ENCODE assay signal across 8 cellular contexts in the genomic region with DNA sequence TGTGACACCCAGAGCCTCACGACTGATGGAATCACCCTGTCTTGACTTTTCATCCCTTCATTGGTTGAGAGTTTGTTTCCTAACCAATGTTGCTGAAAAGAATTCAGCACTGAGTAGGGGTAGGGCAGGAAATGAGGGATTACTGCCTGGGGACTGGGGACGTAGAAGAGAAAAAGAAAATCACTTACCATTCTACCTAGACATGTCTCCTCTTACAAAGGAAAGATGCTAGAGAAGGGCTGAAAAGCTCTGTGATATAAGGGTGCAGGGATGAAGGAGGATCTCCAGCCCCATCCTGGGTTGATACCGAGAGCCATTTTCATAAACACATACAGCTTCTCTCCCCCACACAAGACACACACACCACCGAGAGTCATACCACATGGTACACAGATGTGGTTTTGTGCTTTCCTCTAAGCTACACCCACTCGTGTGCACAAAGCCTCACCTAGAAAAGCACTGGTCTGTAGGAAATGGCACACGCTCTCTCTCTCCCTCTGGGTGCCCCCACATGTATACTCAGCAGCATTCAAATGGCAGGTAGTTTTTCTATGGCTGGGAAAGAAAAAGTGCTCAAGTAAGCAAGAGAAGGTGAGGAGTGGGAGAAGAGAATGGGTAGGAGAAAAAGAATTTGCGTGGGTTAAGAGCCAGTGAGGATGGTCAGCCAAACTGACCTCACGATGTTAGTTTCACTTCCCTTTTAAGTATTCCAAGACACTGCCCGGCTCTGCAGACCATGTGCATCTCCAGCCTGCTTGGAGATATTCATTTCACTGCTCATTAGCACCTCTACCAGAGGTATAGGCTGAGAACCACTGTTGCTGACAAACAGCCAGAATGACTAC.
DNase-seq lines count a peak whose midpoint lies in the region; ATAC-seq, FAIRE-seq and TF ChIP-seq lines count a peak whose summit lies in the region.

No MANE protein-coding gene starts in this region.

- peak overlapping the region; percentile 67 for H2BK120ac ChIP-seq in mesenchymal stem cell (ENCODE audit: low read depth, low read length)

- peak overlapping the region; percentile 68 to 89 for H3K4ac ChIP-seq in mesenchymal stem cell (ENCODE audit: low read depth in 1 of 2, low read length in 2 of 2)

- H3K27ac Mint-ChIP-seq in type B pancreatic cell = no peak overlapping the region

- H4K91ac ChIP-seq in mesenchymal stem cell (ENCODE audit: low read length) = peak overlapping the region; percentile 10

- no peak overlapping the region for H2AK5ac ChIP-seq in mesenchymal stem cell (ENCODE audit: low read length, severe bottlenecking)

- H3K36me3 ChIP-seq in mesenchymal stem cell (ENCODE audit: control insufficient read depth in 1 of 2, insufficient read depth in 2 of 2, low read depth in 1 of 2, low read length in 2 of 2) (peaks cover 8 to 41% of the 10 kb centered on the region in 2 experiments), tibial nerve (peaks cover 0 to 7% (median 0%) of the 10 kb centered on the region in 3 donors), Karpas-422 (ENCODE audit: insufficient read depth, low read length) (no peaks in the 10 kb centered on the region)

- H3K9me3 ChIP-seq in mesenchymal stem cell (ENCODE audit: control insufficient read depth, low read length) (no peaks in the 10 kb centered on the region), tibial nerve (no peaks in the 10 kb centered on the region), Karpas-422 (ENCODE audit: low read length) (no peaks in the 10 kb centered on the region)

- peaks cover 28% of the 10 kb centered on the region for H3K36me3 Mint-ChIP-seq in type B pancreatic cell

- no peaks in the 10 kb centered on the region for H3K79me2 ChIP-seq in Karpas-422 (ENCODE audit: low read length)

- H4K20me1 ChIP-seq in Karpas-422 (ENCODE audit: insufficient read depth, low read depth, low read length) = no peaks in the 10 kb centered on the region

- H3K27me3 ChIP-seq in mesenchymal stem cell (ENCODE audit: control insufficient read depth in 1 of 2, insufficient read depth in 1 of 2, low read length in 2 of 2) (no peaks in the 10 kb centered on the region), tibial nerve (no peaks in the 10 kb centered on the region), Karpas-422 (ENCODE audit: low read length) (no peaks in the 10 kb centered on the region)

- H2BK15ac ChIP-seq in mesenchymal stem cell (ENCODE audit: low read depth, poor library complexity, severe bottlenecking) = no peak overlapping the region

- no peak for TF ChIP-seq CTCF in tibial nerve (IDR thresholded peaks at IDR 0.05)
- TF ChIP-seq CTCF in type B pancreatic cell (conservative IDR thresholded peaks at IDR 0.05) = no peak

- peak overlapping the region in 1 of 2 experiments; percentile 73 for H3K4me3 ChIP-seq in mesenchymal stem cell (ENCODE audit: insufficient read depth in 1 of 2, low read depth in 1 of 2, low read length in 2 of 2)
- peak overlapping the region in 3 of 4 donors; percentile 12 to 36 (median 16) for H3K4me3 ChIP-seq in tibial nerve
- no peak overlapping the region for H3K4me3 ChIP-seq in Karpas-422 (ENCODE audit: low read length)

- no peak overlapping the region for H3K4me3 Mint-ChIP-seq in type B pancreatic cell

- 16% methylated on average over 7 of the region's 9 CpGs for WGBS in mesenchymal stem cell
- WGBS in tibial nerve, 2 donors = 27 to 28% methylated on average over 9 of the region's 9 CpGs

- H3K9me2 ChIP-seq in Karpas-422 (replicated peaks; ENCODE audit: insufficient read depth, low read length) = no peaks in the 10 kb centered on the region

- H3K23ac ChIP-seq in mesenchymal stem cell (ENCODE audit: low read length in 2 of 2) = no peak overlapping the region

- H2BK12ac ChIP-seq in mesenchymal stem cell (ENCODE audit: low read length in 2 of 2) = peak overlapping the region; percentile 80 to 97

- H3K14ac ChIP-seq in mesenchymal stem cell (ENCODE audit: low read length in 2 of 2) = no peak overlapping the region

- H2BK5ac ChIP-seq in mesenchymal stem cell (ENCODE audit: low read depth, low read length, poor library complexity, severe bottlenecking) = no peak overlapping the region

- no peaks in the 10 kb centered on the region for H3K9me3 Mint-ChIP-seq in type B pancreatic cell

- H2AFZ ChIP-seq in mesenchymal stem cell (ENCODE audit: low read depth, low read length) (no peak overlapping the region), Karpas-422 (ENCODE audit: low read length) (no peak overlapping the region)

- H3K18ac ChIP-seq in mesenchymal stem cell (ENCODE audit: low read depth in 1 of 2, low read length in 2 of 2) = peak overlapping the region; percentile 9 to 89

- peaks cover 44% of the 10 kb centered on the region for H3K4me1 Mint-ChIP-seq in type B pancreatic cell (ENCODE audit: unreplicated experiment)

- H3K4me1 ChIP-seq in mesenchymal stem cell (ENCODE audit: control insufficient read depth, insufficient read depth, low read depth, low read length) (peaks cover 9% of the 10 kb centered on the region), tibial nerve (peaks cover 0 to 30% (median 12%) of the 10 kb centered on the region in 4 donors), Karpas-422 (ENCODE audit: low read length) (no peaks in the 10 kb centered on the region)

- no peaks in the 10 kb centered on the region for H3K27me3 Mint-ChIP-seq in type B pancreatic cell

- H4K8ac ChIP-seq in mesenchymal stem cell (ENCODE audit: low read length) = peak overlapping the region; percentile 78

- peak; percentile 61 for ATAC-seq in HG03175 (IDR thresholded peaks at IDR 0.05; ENCODE audit: unreplicated experiment)

- peak in 1 of 2 donors; percentile 17 for TF ChIP-seq EP300 in tibial nerve (IDR thresholded peaks at IDR 0.05)

- H3K27ac ChIP-seq in mesenchymal stem cell (ENCODE audit: low read length, poor library complexity, severe bottlenecking) (peak overlapping the region; percentile 27), tibial nerve (peak overlapping the region in 3 of 4 donors; percentile 25 to 84 (median 80)), Karpas-422 (ENCODE audit: low read length) (no peak overlapping the region)

- H3K4me2 ChIP-seq in mesenchymal stem cell (ENCODE audit: low read length, poor library complexity, severe bottlenecking) = peak overlapping the region; percentile 35
- no peak overlapping the region for H3K4me2 ChIP-seq in Karpas-422 (ENCODE audit: low read depth, low read length, poor library complexity, severe bottlenecking)

- H3K9ac ChIP-seq in mesenchymal stem cell (ENCODE audit: low read length) = peak overlapping the region; percentile 80
- no peak overlapping the region for H3K9ac ChIP-seq in Karpas-422 (ENCODE audit: low read length)

- no peak for TF ChIP-seq POLR2A in GM12892 (IDR thresholded peaks at IDR 0.05; ENCODE audit: low read depth, low read length)
- no peak for TF ChIP-seq POLR2A in tibial nerve (IDR thresholded peaks at IDR 0.05)

- FAIRE-seq in GM12892 (lab: Jason Lieb, UNC) = peak; percentile 76

- H3K79me1 ChIP-seq in mesenchymal stem cell (replicated peaks; ENCODE audit: low read length, poor library complexity, severe bottlenecking) = peaks cover 29% of the 10 kb centered on the region

- DNase-seq in GM12892 (ENCODE audit: insufficient read length) = no peak
- peak; percentile 3 for DNase-seq in activated naive CD8-positive, alpha-beta T cell treated with anti-CD3 and anti-CD28 coated beads, Interleukin-2, amount 50 U/mL, for 16 hours (ENCODE audit: low read depth, low spot score)
- DNase-seq in mesenchymal stem cell = peak; percentile 80
- no peak for DNase-seq in tibial nerve (ENCODE audit: low spot score in 2 of 2)
- DNase-seq in NCI-H2171 treated with DMSO at 0.1 percent for 48 hours (lab: John Stamatoyannopoulos, UW) = no peak
- no peak for DNase-seq in type B pancreatic cell (ENCODE audit: extremely low spot score, unreplicated experiment)
- DNase-seq in Karpas-422 = no peak

Comparison
In these comparisons a context has a peak if more than half of its experiments do, and no peak if none do; other contexts are left out.
1. DNase-seq: peak in activated naive CD8-positive, alpha-beta T cell treated with anti-CD3 and anti-CD28 coated beads, Interleukin-2, amount 50 U/mL, for 16 hours (single experiment) and mesenchymal stem cell (single experiment); none in GM12892 (single experiment), tibial nerve (0 of 2), NCI-H2171 treated with DMSO at 0.1 percent for 48 hours (single experiment), type B pancreatic cell (single experiment) and Karpas-422 (single experiment).